Comparison of ENCODE assay signal across 8 cellular contexts in genomic region chr19:10194500-10195198, GRCh38. TPM values are rescaled to one million over a fixed set of nuclear protein-coding genes. Genes with fewer than 3 reads are reported as not detected.
DNase-seq lines count a peak whose midpoint lies in the region; ATAC-seq and TF ChIP-seq lines count a peak whose summit lies in the region.

Gene DNMT1 (minus strand): TSS chr19:10194953. CDS start chr19:10194899, 54 bp downstream.

- H3K27ac Mint-ChIP-seq in activated CD4-positive, alpha-beta memory T cell treated with anti-CD3 and anti-CD28 coated beads for 36 hours, result peak within 1 kb of the TSS; percentile 98

- H3K4me3 ChIP-seq in dorsolateral prefrontal cortex, result peak within 1 kb of the TSS; percentile 64 to 96 (median 88)
- H3K4me3 ChIP-seq in right lobe of liver, result peak within 1 kb of the TSS; percentile 76 to 78 (median 77)

- H3K9me3 Mint-ChIP-seq in activated CD4-positive, alpha-beta memory T cell treated with anti-CD3 and anti-CD28 coated beads for 36 hours, result no peaks in the 10 kb centered on the region

- no peaks in the 10 kb centered on the region for H3K9me3 ChIP-seq in right lobe of liver

- H3K27ac ChIP-seq in C4-2B (peak within 1 kb of the TSS; percentile 87), dorsolateral prefrontal cortex (peak within 1 kb of the TSS; percentile 66 to 98 (median 92)), right lobe of liver (peak within 1 kb of the TSS; percentile 40 to 53 (median 47))

- H3K36me3 ChIP-seq in right lobe of liver, result no peaks in the 10 kb centered on the region

- CTCF ChIA-PET in activated CD4-positive, alpha-beta memory T cell treated with anti-CD3 and anti-CD28 coated beads for 36 hours (lab: Charles Lee), result interaction anchor here (0.7 to 3.7 kb wide), 5 partner anchors 12 to 222 kb away, joined by 3 to 20 read pairs (median 3); partner anchors contain the start of gene ICAM1

- H3K4me1 ChIP-seq in right lobe of liver, result peaks cover 0 to 24% (median 5%) of the 10 kb centered on the region in 4 donors

- H3K36me3 Mint-ChIP-seq in activated CD4-positive, alpha-beta memory T cell treated with anti-CD3 and anti-CD28 coated beads for 36 hours, result peaks cover 31% of the 10 kb centered on the region

- POLR2A ChIA-PET in activated CD4-positive, alpha-beta memory T cell treated with anti-CD3 and anti-CD28 coated beads for 36 hours (lab: Charles Lee), result interaction anchor here (0.6 to 1.6 kb wide), 9 partner anchors 31 to 205 kb away, joined by 3 to 6 read pairs (median 3); partner anchors contain the start of genes ICAM1 and MRPL4

- TF ChIP-seq POLR2A in right lobe of liver (IDR thresholded peaks at IDR 0.05), result peak; percentile 78

- ATAC-seq in GM19372 (IDR thresholded peaks at IDR 0.05; ENCODE audit: low read depth, unreplicated experiment) (peak; percentile 86), right lobe of liver (peak; percentile 95 to 98 (median 96))

- H3K27me3 ChIP-seq in dorsolateral prefrontal cortex (no peaks in the 10 kb centered on the region), right lobe of liver (no peaks in the 10 kb centered on the region)

- 0% methylated on average over 7 of the region's 71 CpGs for whole genome bisulfite sequencing in right lobe of liver (ENCODE audit: insufficient coverage, low coverage, low lambda C conversion rate, missing lambda C conversion rate)

- peak within 1 kb of the TSS; percentile 98 for H3K4me3 Mint-ChIP-seq in activated CD4-positive, alpha-beta memory T cell treated with anti-CD3 and anti-CD28 coated beads for 36 hours

- TF ChIP-seq CTCF in C4-2B (conservative IDR thresholded peaks at IDR 0.05), result no peak
- peak in 29 of 56 donors; percentile 3 to 50 (median 16) for TF ChIP-seq CTCF in dorsolateral prefrontal cortex (IDR thresholded peaks at IDR 0.05 in 54 of 56, conservative IDR thresholded peaks at IDR 0.05 in 2 of 56; ENCODE audit: low read depth in 1 of 56, partially characterized antibody in 56 of 56)
- TF ChIP-seq CTCF in right lobe of liver (IDR thresholded peaks at IDR 0.05), result no peak

- H3K4me1 Mint-ChIP-seq in activated CD4-positive, alpha-beta memory T cell treated with anti-CD3 and anti-CD28 coated beads for 36 hours (ENCODE audit: low read depth), result peaks cover 53% of the 10 kb centered on the region

- no peaks in the 10 kb centered on the region for H3K27me3 Mint-ChIP-seq in activated CD4-positive, alpha-beta memory T cell treated with anti-CD3 and anti-CD28 coated beads for 36 hours

- intact Hi-C loops in activated CD4-positive, alpha-beta memory T cell treated with anti-CD3 and anti-CD28 coated beads for 36 hours (cut with micrococcal nuclease), result loop anchor here (1.0 to 10.0 kb wide), 5 partner anchors 42 to 408 kb away; partner anchors contain the start of genes ICAM3 and RAVER1
- intact Hi-C loops in dorsolateral prefrontal cortex (cut with DNase I) (loop anchor here (1.0 to 5.0 kb wide), 5 partner anchors 32 to 87 kb away; partner anchors contain the start of gene PPAN (in 1 of the 2)), right lobe of liver (cut with DNase I) (no loop called here)

- DNase-seq in HK-2 (ENCODE audit: unreplicated experiment), result peak; percentile 98
- peak; percentile 83 for DNase-seq in NCI-H82 treated with DMSO at 0.1 percent for 48 hours (lab: John Stamatoyannopoulos, UW; ENCODE audit: unreplicated experiment)
- peak; percentile 99 for DNase-seq in activated CD4-positive, alpha-beta memory T cell treated with anti-CD3 and anti-CD28 coated beads for 36 hours
- peak; percentile 93 to 98 (median 96) for DNase-seq in dorsolateral prefrontal cortex
- peak; percentile 95 to 96 (median 96) for DNase-seq in right lobe of liver
- DNase-seq in stimulated activated CD4-positive, alpha-beta T cell treated with anti-CD3 and anti-CD28 coated beads, Interleukin-4, amount 100 ng/mL, for 24 hours, result peak; percentile 99

RNA-seq across cellular contexts. Expression of gene DNMT1, which starts in this region (rescaled TPM):
- total RNA-seq in activated CD4-positive, alpha-beta memory T cell treated with anti-CD3 and anti-CD28 coated beads for 36 hours, result 100 to 1,000 TPM; 356 to 357 TPM
- 100 to 1,000 TPM in 1 of 120 experiments, 10 to 100 TPM in 119; 44.4 to 105 (median 67.2) TPM for total RNA-seq in dorsolateral prefrontal cortex
- total RNA-seq in right lobe of liver, result 10 to 100 TPM; 12.6 to 37.3 (median 24.4) TPM

Comparison
In these comparisons a context has a peak if more than half of its experiments do, and no peak if none do; other contexts are left out.
1. Peak in every context shown above with its lines: DNase-seq, ATAC-seq, H3K4me3 ChIP-seq and H3K27ac ChIP-seq.
2. CTCF ChIP-seq: peak in dorsolateral prefrontal cortex (29 of 56); none in C4-2B (single experiment) and right lobe of liver (0 of 4).
3. intact Hi-C loops: an anchor here in activated CD4-positive, alpha-beta memory T cell treated with anti-CD3 and anti-CD28 coated beads for 36 hours (1.0 to 10.0 kb wide) and dorsolateral prefrontal cortex (1.0 to 5.0 kb wide); none called in right lobe of liver.